8 cellular contexts compared by ENCODE assay signal in the genomic region with DNA sequence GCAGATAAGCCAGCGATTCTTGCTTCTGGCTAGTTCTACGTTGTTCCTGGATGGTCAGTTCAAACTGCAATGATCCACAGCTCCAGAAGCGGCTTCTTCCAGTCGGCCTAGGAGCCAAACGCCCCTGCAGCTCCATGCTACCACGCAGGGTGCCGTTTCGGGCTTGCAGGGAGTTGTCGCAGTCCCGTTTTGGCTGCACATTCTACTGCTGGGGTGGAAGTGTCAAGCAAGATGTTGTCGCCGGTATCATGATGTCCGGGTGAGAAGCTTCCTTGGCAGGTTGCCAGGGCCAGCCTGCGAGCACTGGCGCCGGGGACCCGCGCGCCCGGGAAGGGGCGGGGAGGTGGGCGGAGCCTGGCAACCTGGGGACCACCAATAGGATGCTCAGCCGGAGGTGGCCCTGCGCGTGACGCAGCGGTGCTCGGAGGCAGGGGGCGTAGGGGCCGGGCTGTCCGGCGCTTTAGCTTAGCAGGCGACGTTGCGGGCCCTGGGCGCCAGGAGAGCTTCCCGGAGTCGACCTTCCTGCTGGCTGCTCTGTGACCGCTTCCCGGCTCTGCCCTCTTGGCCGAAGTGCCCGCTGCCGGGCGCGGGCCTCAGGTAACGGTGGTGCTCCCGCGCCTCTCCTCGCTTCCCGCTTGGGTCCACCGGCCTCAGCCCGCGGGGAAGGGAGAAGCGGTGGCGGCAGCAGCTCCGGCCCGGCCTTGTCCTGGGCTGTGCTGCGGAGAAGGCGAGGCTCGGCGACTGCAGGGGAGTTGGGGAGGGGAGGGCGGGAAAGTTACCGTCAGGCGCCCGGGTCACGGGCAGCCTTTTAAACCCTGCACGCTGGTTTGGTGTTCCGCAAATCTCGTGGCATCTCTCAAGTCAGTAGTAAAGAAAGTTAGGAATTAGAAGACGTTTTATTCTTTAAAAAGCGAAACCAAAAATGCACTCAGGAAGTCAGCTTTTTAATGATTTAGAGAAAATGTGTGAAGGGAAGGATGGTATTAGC. TPM values are rescaled to one million over a fixed set of nuclear protein-coding genes. Genes with fewer than 3 reads are reported as not detected.
A peak's percentile ranks its signal among the peaks of the same experiment; 100 is the strongest.
DNase-seq lines count a peak whose midpoint lies in the region; ATAC-seq and TF ChIP-seq lines count a peak whose summit lies in the region.

TSS of gene SOAT1 (plus strand) at position 458 of the 988 bp plus-strand sequence. CDS start 8,888 bp downstream, outside the sequence.

- H3K9ac ChIP-seq in adipocyte (ENCODE audit: low read length) = peak within 1 kb of the TSS; percentile 94

- DNase-seq in NCI-H1105 treated with DMSO at 0.1 percent for 48 hours (lab: John Stamatoyannopoulos, UW) = peak; percentile 92
- peak; percentile 86 for DNase-seq in T follicular helper cell (ENCODE audit: low read depth)
- DNase-seq in adipocyte (ENCODE audit: low read depth) = peak; percentile 94
- DNase-seq in cardiac septum (ENCODE audit: low spot score) = peak; percentile 96
- peak; percentile 98 for DNase-seq in posterior vena cava (ENCODE audit: low spot score)
- DNase-seq in upper lobe of right lung = peak; percentile 98

- intact Hi-C loops in cardiac septum (cut with DNase I) (loop anchor here (2.0 to 5.0 kb wide), 2 partner anchors 74 to 211 kb away; partner anchors contain the start of genes AXDND1 and TOR3A), posterior vena cava (cut with DNase I) (no loop called here), upper lobe of right lung (cut with DNase I) (no loop called here)

- peak within 1 kb of the TSS; percentile 90 for H3K4me3 ChIP-seq in adipocyte (ENCODE audit: low read length)
- peak within 1 kb of the TSS; percentile 79 for H3K4me3 ChIP-seq in upper lobe of right lung

- peak within 1 kb of the TSS; percentile 94 for H3K27ac ChIP-seq in upper lobe of right lung

- H3K36me3 ChIP-seq in adipocyte (ENCODE audit: control insufficient read depth, insufficient read depth, low read length, severe bottlenecking) (peaks cover 5% of the 10 kb centered on the region), upper lobe of right lung (no peaks in the 10 kb centered on the region)

- no peaks in the 10 kb centered on the region for H3K27me3 ChIP-seq in adipocyte (replicated peaks; ENCODE audit: control insufficient read depth, insufficient read depth, low read length)
- no peaks in the 10 kb centered on the region for H3K27me3 ChIP-seq in upper lobe of right lung

- ATAC-seq in HG02623 (IDR thresholded peaks at IDR 0.05; ENCODE audit: unreplicated experiment) (peak; percentile 94), upper lobe of right lung (peak; percentile 98)

- TF ChIP-seq CTCF in GM12872 (IDR thresholded peaks at IDR 0.05; ENCODE audit: insufficient read depth, low read depth, low read length) = 0 out of 3 replicates have a peak, but pooled peaks have one; percentile 16
- TF ChIP-seq CTCF in upper lobe of right lung (IDR thresholded peaks at IDR 0.05) = peak; percentile 20

- H3K9me3 ChIP-seq in adipocyte (ENCODE audit: control insufficient read depth, low read length) (no peaks in the 10 kb centered on the region), upper lobe of right lung (no peaks in the 10 kb centered on the region)

- H3K4me1 ChIP-seq in adipocyte (ENCODE audit: control insufficient read depth, insufficient read depth, low read length) (peaks cover 27% of the 10 kb centered on the region), upper lobe of right lung (peaks cover 22% of the 10 kb centered on the region)

RNA-seq across cellular contexts. Expression of gene SOAT1, which starts in this region (rescaled TPM):
- total RNA-seq in cardiac septum = 9.8 TPM
- 10 to 100 TPM; 39.9 to 48.1 TPM for total RNA-seq in posterior vena cava
- total RNA-seq in upper lobe of right lung = 116 TPM

Comparison
In these comparisons a context has a peak if more than half of its experiments do, and no peak if none do; other contexts are left out.
1. Peak in every context shown above with its lines: DNase-seq, ATAC-seq, H3K4me3 ChIP-seq and H3K27ac ChIP-seq.